23 cellular contexts compared by ENCODE assay signal in the genomic region with DNA sequence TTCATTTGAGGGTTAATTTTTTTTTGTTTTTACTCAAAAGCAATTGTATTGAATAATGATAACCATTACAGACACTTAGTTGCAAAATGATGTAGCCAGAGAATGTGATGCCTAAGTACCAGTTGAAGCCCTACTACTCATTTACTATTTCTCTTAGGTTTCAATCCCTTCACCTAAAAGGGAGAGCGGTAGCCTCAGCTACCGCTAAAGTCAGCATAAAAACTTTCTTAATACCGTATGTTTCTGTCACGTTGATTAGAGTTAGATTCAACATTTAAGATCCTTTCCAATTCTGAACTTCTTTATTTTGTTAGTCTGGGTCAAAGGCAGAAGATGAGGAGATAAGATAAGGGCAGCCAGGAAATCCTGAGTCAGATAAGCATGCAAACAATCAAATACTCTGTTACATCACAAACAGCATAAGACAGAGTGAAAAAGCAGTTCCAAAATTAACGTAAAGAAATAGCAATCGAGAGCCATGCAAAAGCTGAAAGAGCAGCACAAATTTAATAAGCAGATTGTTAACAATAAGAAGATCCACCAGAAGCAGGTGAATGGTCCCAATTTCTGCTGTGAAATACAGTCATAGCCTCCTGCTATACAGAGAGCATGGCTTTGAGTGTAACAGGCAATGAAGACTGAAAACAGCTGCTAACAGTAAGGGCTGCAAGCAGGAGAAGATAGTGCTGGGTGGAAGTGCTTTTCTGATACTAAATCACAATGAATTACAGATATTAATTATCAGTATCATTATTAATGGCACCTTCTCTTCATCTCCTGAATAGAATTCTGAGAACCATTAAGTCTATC. TPM values are rescaled to one million over a fixed set of nuclear protein-coding genes. Genes with fewer than 3 reads are reported as not detected.
DNase-seq lines count a peak whose midpoint lies in the region; ATAC-seq, FAIRE-seq and TF ChIP-seq lines count a peak whose summit lies in the region.
"Had no signal": no experiment of that assay in that cellular context is flagged by ENCODE, and none has a peak within 500 bp of the region (broad histone marks: within the 10 kb centered on the region; RNA-seq: fewer than 3 reads in every experiment).

No MANE protein-coding gene starts in this region.

- TF ChIP-seq CTCF in IMR-90 (conservative IDR thresholded peaks at IDR 0.05; ENCODE audit: low read depth, low read length) (no peak), liver (IDR thresholded peaks at IDR 0.05; ENCODE audit: low read depth, low read length, missing input control) (no peak)

- intact Hi-C loops in CD4-positive, alpha-beta memory T cell (cut with micrococcal nuclease), result loop anchor here (1.0 kb wide), 1 partner anchor 67 kb away; no protein-coding TSS in a partner anchor
- intact Hi-C loops in IMR-90 (cut with micrococcal nuclease), result no loop called here

- peak in 4 of 5 donors; percentile 5 to 26 (median 16) for DNase-seq in CD4-positive, alpha-beta memory T cell
- DNase-seq in IMR-90 (no peak), kidney tubule cell (ENCODE audit: low spot score) (no peak), RCC 7860 (ENCODE audit: low spot score) (no peak), NCI-H2171 treated with DMSO at 0.1 percent for 48 hours (lab: John Stamatoyannopoulos, UW) (no peak), NCI-H2196 treated with DMSO at 0.1 percent for 48 hours (lab: John Stamatoyannopoulos, UW; ENCODE audit: unreplicated experiment) (no peak)
- DNase-seq: activated CD8-positive, alpha-beta T cell treated with anti-CD3 and anti-CD28 coated beads for 36 hours; amygdala; NCI-H1436; NCI-H345; spleen had no signal

- H3K23ac ChIP-seq in IMR-90 (ENCODE audit: low read depth, low read length), result no peak overlapping the region

- no peaks in the 10 kb centered on the region for H3K27me3 Mint-ChIP-seq in CD4-positive, alpha-beta memory T cell
- H3K27me3 Mint-ChIP-seq in activated T-helper 17 cell treated with anti-CD3 and anti-CD28 coated beads, Interleukin-2, amount 50 U/mL, for 72 hours, result no peaks in the 10 kb centered on the region

- no peak overlapping the region for H3K18ac ChIP-seq in IMR-90 (ENCODE audit: low read depth, low read length)

- TF ChIP-seq RAD21 in IMR-90 (IDR thresholded peaks at IDR 0.05; ENCODE audit: low read length), result no peak
- TF ChIP-seq RAD21 in liver (IDR thresholded peaks at IDR 0.05), result peak in 1 of 2 donors; percentile 30

- no peak for ATAC-seq in IMR-90 (ENCODE audit: low read depth)
- peak; percentile 51 for ATAC-seq in activated T-helper 17 cell treated with anti-CD3 and anti-CD28 coated beads, Interleukin-2, amount 50 U/mL, for 72 hours (replicated peaks)
- ATAC-seq: activated CD8-positive, alpha-beta T cell treated with anti-CD3 and anti-CD28 coated beads for 36 hours; stimulated activated memory B cell treated with anti-CD40 and anti-IgM and Interleukin-4, amounts not matched to agents 10 μg/mL and 1 μg/mL and 100 μg/mL, for 72 hours had no signal

- H3K27ac ChIP-seq in CD4-positive, alpha-beta memory T cell (ENCODE audit: low read depth, low read length), result no peak overlapping the region
- H3K27ac ChIP-seq in IMR-90 (ENCODE audit: insufficient read depth, low read length) (no peak overlapping the region), liver (ENCODE audit: low read depth in 1 of 2, low read length in 2 of 2) (no peak overlapping the region)
- H3K27ac ChIP-seq: epithelial cell of prostate, SJCRH30, spleen, tibial nerve had no signal

- H3K27ac Mint-ChIP-seq in CD4-positive, alpha-beta memory T cell, result peak overlapping the region in 6 of 7 donors; percentile 8 to 72 (median 50)
- H3K27ac Mint-ChIP-seq in activated T-helper 17 cell treated with anti-CD3 and anti-CD28 coated beads, Interleukin-2, amount 50 U/mL, for 72 hours, result peak overlapping the region; percentile 10
- H3K27ac Mint-ChIP-seq: activated CD8-positive, alpha-beta T cell treated with anti-CD3 and anti-CD28 coated beads for 36 hours; nephron; stimulated activated memory B cell treated with anti-CD40 and anti-IgM and Interleukin-4, amounts not matched to agents 10 μg/mL and 1 μg/mL and 100 μg/mL, for 72 hours had no signal

- no peak overlapping the region for H3K56ac ChIP-seq in IMR-90 (ENCODE audit: extremely low read depth, insufficient read depth, low read length)

- no peak overlapping the region for H2BK5ac ChIP-seq in IMR-90 (ENCODE audit: low read depth, low read length, poor library complexity, severe bottlenecking)

- H3K4ac ChIP-seq in IMR-90 (ENCODE audit: low read depth, low read length), result no peak overlapping the region

- no peak overlapping the region for H3K4me3 ChIP-seq in CD4-positive, alpha-beta memory T cell (ENCODE audit: low read length in 2 of 2)
- H3K4me3 ChIP-seq in IMR-90 (ENCODE audit: insufficient read depth, low read depth, low read length) (no peak overlapping the region), liver (ENCODE audit: low read depth in 1 of 3, low read length in 3 of 3) (no peak overlapping the region)
- H3K4me3 ChIP-seq: SJCRH30, spleen, tibial nerve had no signal

- H4K5ac ChIP-seq in IMR-90 (ENCODE audit: low read depth, low read length), result no peak overlapping the region

- peak overlapping the region; percentile 21 to 81 (median 58) for H3K4me3 Mint-ChIP-seq in CD4-positive, alpha-beta memory T cell
- peak overlapping the region; percentile 48 for H3K4me3 Mint-ChIP-seq in activated T-helper 17 cell treated with anti-CD3 and anti-CD28 coated beads, Interleukin-2, amount 50 U/mL, for 72 hours
- H3K4me3 Mint-ChIP-seq: activated CD8-positive, alpha-beta T cell treated with anti-CD3 and anti-CD28 coated beads for 36 hours; CD14-positive monocyte; nephron; stimulated activated memory B cell treated with anti-CD40 and anti-IgM and Interleukin-4, amounts not matched to agents 10 μg/mL and 1 μg/mL and 100 μg/mL, for 72 hours had no signal

- no peaks in the 10 kb centered on the region for H3K9me3 Mint-ChIP-seq in CD4-positive, alpha-beta memory T cell
- H3K9me3 Mint-ChIP-seq in activated T-helper 17 cell treated with anti-CD3 and anti-CD28 coated beads, Interleukin-2, amount 50 U/mL, for 72 hours, result no peaks in the 10 kb centered on the region
- H3K9me3 Mint-ChIP-seq: activated CD8-positive, alpha-beta T cell treated with anti-CD3 and anti-CD28 coated beads for 36 hours; CD14-positive monocyte; nephron; stimulated activated memory B cell treated with anti-CD40 and anti-IgM and Interleukin-4, amounts not matched to agents 10 μg/mL and 1 μg/mL and 100 μg/mL, for 72 hours had no signal

- H3K9me1 ChIP-seq in IMR-90 (ENCODE audit: insufficient read depth, low read length), result no peaks in the 10 kb centered on the region

- H3K4me1 Mint-ChIP-seq in CD4-positive, alpha-beta memory T cell, result peaks cover 10 to 17% (median 13%) of the 10 kb centered on the region in 4 donors
- peaks cover 11% of the 10 kb centered on the region for H3K4me1 Mint-ChIP-seq in activated T-helper 17 cell treated with anti-CD3 and anti-CD28 coated beads, Interleukin-2, amount 50 U/mL, for 72 hours
- H3K4me1 Mint-ChIP-seq: stimulated activated memory B cell treated with anti-CD40 and anti-IgM and Interleukin-4, amounts not matched to agents 10 μg/mL and 1 μg/mL and 100 μg/mL, for 72 hours had no signal

- no peaks in the 10 kb centered on the region for H3K27me3 ChIP-seq in CD4-positive, alpha-beta memory T cell (ENCODE audit: insufficient read depth, low read length)
- no peaks in the 10 kb centered on the region; the same call in 1 of the 2 replicates for H3K27me3 ChIP-seq in IMR-90 (ENCODE audit: control insufficient read depth, insufficient read depth, low read length)
- no peaks in the 10 kb centered on the region for H3K27me3 ChIP-seq in liver (ENCODE audit: control insufficient read depth in 4 of 4, insufficient read depth in 4 of 4, low read length in 3 of 4)
- H3K27me3 ChIP-seq: SJCRH30, spleen, tibial nerve had no signal

- no peaks in the 10 kb centered on the region for H3K79me1 ChIP-seq in IMR-90 (ENCODE audit: low read depth in 1 of 2, low read length in 2 of 2)

- no peaks in the 10 kb centered on the region for H3K9me3 ChIP-seq in CD4-positive, alpha-beta memory T cell (ENCODE audit: control insufficient read depth in 1 of 2, low read length in 2 of 2)
- no peaks in the 10 kb centered on the region for H3K9me3 ChIP-seq in IMR-90 (ENCODE audit: control insufficient read depth, insufficient read depth, low read length)
- H3K9me3 ChIP-seq in liver (ENCODE audit: control insufficient read depth in 4 of 4, low read length in 3 of 4), result no peaks in the 10 kb centered on the region
- H3K9me3 ChIP-seq: SJCRH30, spleen, tibial nerve had no signal

- H3K36me3 Mint-ChIP-seq in CD4-positive, alpha-beta memory T cell, result no peaks in the 10 kb centered on the region
- H3K36me3 Mint-ChIP-seq in activated T-helper 17 cell treated with anti-CD3 and anti-CD28 coated beads, Interleukin-2, amount 50 U/mL, for 72 hours (ENCODE audit: low read depth), result no peaks in the 10 kb centered on the region
- H3K36me3 Mint-ChIP-seq: CD14-positive monocyte; stimulated activated memory B cell treated with anti-CD40 and anti-IgM and Interleukin-4, amounts not matched to agents 10 μg/mL and 1 μg/mL and 100 μg/mL, for 72 hours had no signal

- no peak overlapping the region for H2AK5ac ChIP-seq in IMR-90 (ENCODE audit: low read depth, low read length)

- H3K9ac ChIP-seq in IMR-90 (ENCODE audit: low read depth, low read length), result no peak overlapping the region
- H3K9ac ChIP-seq in liver (ENCODE audit: low read depth in 1 of 2, low read length in 2 of 2), result no peak overlapping the region

- POLR2A ChIA-PET in CD4-positive, alpha-beta memory T cell (lab: Charles Lee; ENCODE audit: partially characterized antibody), result no interaction called here
- POLR2A ChIA-PET in IMR-90 (lab: Charles Lee; ENCODE audit: unreplicated experiment), result no interaction called here

- no CpG with 5 or more reads among the region's 6 CpGs for WGBS in IMR-90 (ENCODE audit: extremely low coverage in 2 of 2, insufficient read length in 1 of 2), 2 experiments
- WGBS in liver, result 32% methylated on average over 6 of the region's 6 CpGs

- no peak for FAIRE-seq in RCC 7860 (lab: Jason Lieb, UNC)
- FAIRE-seq: colon, TTC549 had no signal

- dilution Hi-C loops in IMR-90 (cut with HindIII; ENCODE audit: low sequenced_read_pairs, unreplicated experiment), result no loop called here

- BruUV-seq in IMR-90 (replicated peaks; lab: Mats Ljungman, UMichigan), result no TSS peak

- CTCF ChIA-PET in CD4-positive, alpha-beta memory T cell (lab: Charles Lee; ENCODE audit: partially characterized antibody), result no interaction called here
- CTCF ChIA-PET in IMR-90 (lab: Yijun Ruan, JAX), result no interaction called here

- H2BK120ac ChIP-seq in IMR-90 (ENCODE audit: low read depth, low read length), result no peak overlapping the region

- H3K4me2 ChIP-seq in IMR-90 (ENCODE audit: low read depth, low read length), result no peak overlapping the region

- no peaks in the 10 kb centered on the region for H4K20me1 ChIP-seq in IMR-90 (ENCODE audit: insufficient read depth, low read length)

- in situ Hi-C loops in IMR-90 (cut with MboI; ENCODE audit: low sequenced_read_pairs), result no loop called here

- H3K4me1 ChIP-seq in CD4-positive, alpha-beta memory T cell (ENCODE audit: insufficient read depth, low read length), result peaks cover 18% of the 10 kb centered on the region
- H3K4me1 ChIP-seq in IMR-90 (ENCODE audit: control insufficient read depth, insufficient read depth, low read length), result no peaks in the 10 kb centered on the region
- H3K4me1 ChIP-seq in liver (ENCODE audit: control insufficient read depth in 4 of 4, insufficient read depth in 4 of 4, low read length in 3 of 4), result peaks cover 0 to 5% (median 0%) of the 10 kb centered on the region in 4 donors
- H3K4me1 ChIP-seq: SJCRH30, tibial nerve had no signal

- H2BK15ac ChIP-seq in IMR-90 (ENCODE audit: low read depth, low read length), result no peak overlapping the region

- H4K8ac ChIP-seq in IMR-90 (ENCODE audit: low read depth in 2 of 2, low read length in 2 of 2), result no peak overlapping the region

- no peak overlapping the region for H2AK9ac ChIP-seq in IMR-90 (replicated peaks; ENCODE audit: low read depth, low read length, poor library complexity)

- no peak for TF ChIP-seq POLR2A in IMR-90 (IDR thresholded peaks at IDR 0.05; ENCODE audit: low read depth, low read length)

- H4K91ac ChIP-seq in IMR-90 (ENCODE audit: insufficient read depth, low read depth, low read length), result no peak overlapping the region

- H3K36me3 ChIP-seq in CD4-positive, alpha-beta memory T cell (ENCODE audit: insufficient read depth, low read length), result no peaks in the 10 kb centered on the region
- H3K36me3 ChIP-seq in IMR-90 (ENCODE audit: control insufficient read depth, insufficient read depth, low read length) (no peaks in the 10 kb centered on the region), liver (ENCODE audit: control insufficient read depth in 4 of 4, insufficient read depth in 3 of 4, low read depth in 1 of 4, low read length in 3 of 4) (no peaks in the 10 kb centered on the region)
- H3K36me3 ChIP-seq: SJCRH30, spleen, tibial nerve had no signal

- no peak overlapping the region for H2AFZ ChIP-seq in IMR-90 (replicated peaks; ENCODE audit: low read length, poor library complexity)

- H3K14ac ChIP-seq in IMR-90 (replicated peaks; ENCODE audit: low read depth, low read length), result no peak overlapping the region

- no peak overlapping the region for H2BK20ac ChIP-seq in IMR-90 (ENCODE audit: low read depth, low read length)

RNA-seq across cellular contexts. Expression of a gene that starts 3.0 kb away (rescaled TPM):
- not detected for total RNA-seq in CD4-positive, alpha-beta memory T cell
- polyA plus RNA-seq in CD4-positive, alpha-beta memory T cell, result not detected
- total RNA-seq in IMR-90 (2012; rRNA removed) (not detected in 2 replicates), liver (not detected)
- polyA plus RNA-seq in IMR-90 (2012; rRNA removed) (not detected in 2 replicates), liver (not detected)
- not detected in 2 replicates for polyA plus RNA-seq in IMR-90 (2012; cell fraction: cytosol; rRNA removed)
- polyA plus RNA-seq in IMR-90 (2012; cell fraction: nucleus; rRNA removed; ENCODE audit: low replicate concordance), result not detected in 2 replicates
- not detected for total RNA-seq in activated T-helper 17 cell treated with anti-CD3 and anti-CD28 coated beads, Interleukin-2, amount 50 U/mL, for 72 hours
- total RNA-seq: activated CD8-positive, alpha-beta T cell treated with anti-CD3 and anti-CD28 coated beads for 36 hours; lung microvascular endothelial cell; pulmonary artery endothelial cell; SJCRH30; spleen; tibial nerve had no signal
- polyA plus RNA-seq: CD14-positive monocyte, spleen had no signal

RNA-seq across cellular contexts. Expression of a gene that starts 58.7 kb away (rescaled TPM):
- not detected for total RNA-seq in CD4-positive, alpha-beta memory T cell
- polyA plus RNA-seq in CD4-positive, alpha-beta memory T cell, result not detected
- under 0.01 TPM in 2 replicates for total RNA-seq in IMR-90 (2012; rRNA removed)
- polyA plus RNA-seq in IMR-90 (2012; rRNA removed), result 0.09 and 0.22 TPM in 2 replicates
- 0.13 TPM in 1 of 2 replicates, not detected in the other for polyA plus RNA-seq in IMR-90 (2012; cell fraction: cytosol; rRNA removed)
- 0.02 and 0.07 TPM in 2 replicates for polyA plus RNA-seq in IMR-90 (2012; cell fraction: nucleus; rRNA removed; ENCODE audit: low replicate concordance)
- total RNA-seq in activated T-helper 17 cell treated with anti-CD3 and anti-CD28 coated beads, Interleukin-2, amount 50 U/mL, for 72 hours, result not detected
- under 1 TPM; 0.75 to 0.89 TPM for total RNA-seq in liver
- under 1 TPM; 0.22 to 0.64 TPM for polyA plus RNA-seq in liver
- total RNA-seq: activated CD8-positive, alpha-beta T cell treated with anti-CD3 and anti-CD28 coated beads for 36 hours; lung microvascular endothelial cell; pulmonary artery endothelial cell; SJCRH30; spleen had no signal
- polyA plus RNA-seq: CD14-positive monocyte had no signal

Comparison
In these comparisons a context has a peak if more than half of its experiments do, and no peak if none do; other contexts are left out.
1. DNase-seq: peak in CD4-positive, alpha-beta memory T cell (4 of 5); none in IMR-90 (single experiment), kidney tubule cell (single experiment), RCC 7860 (single experiment), NCI-H2171 treated with DMSO at 0.1 percent for 48 hours (single experiment) and NCI-H2196 treated with DMSO at 0.1 percent for 48 hours (single experiment).